ENCODE assay signal across 21 cellular contexts in the genomic region with DNA sequence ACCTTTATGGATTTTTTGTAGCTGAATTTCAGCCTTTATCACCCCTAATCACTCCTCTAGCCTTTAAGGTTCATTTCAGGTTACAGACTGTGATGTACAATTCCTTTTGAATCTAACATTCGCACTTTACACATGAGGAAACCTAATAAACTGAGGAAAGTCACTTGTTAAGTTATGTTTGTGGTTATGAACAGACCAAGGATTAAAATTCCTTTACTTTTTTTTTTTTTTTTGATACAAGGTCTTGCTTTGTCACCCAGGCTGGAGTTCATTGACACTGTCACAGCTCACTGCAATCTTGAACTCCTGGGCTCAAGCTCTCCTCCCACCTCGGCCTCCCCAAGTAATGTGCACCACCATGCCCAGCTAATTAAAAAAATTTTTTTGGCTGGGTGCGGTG. TPM values are rescaled to one million over a fixed set of nuclear protein-coding genes. Genes with fewer than 3 reads are reported as not detected.
DNase-seq lines count a peak whose midpoint lies in the region; ATAC-seq, FAIRE-seq and TF ChIP-seq lines count a peak whose summit lies in the region.
"Had no signal": no experiment of that assay in that cellular context is flagged by ENCODE, and none has a peak within 500 bp of the region (broad histone marks: within the 10 kb centered on the region; RNA-seq: fewer than 3 reads in every experiment).

No MANE protein-coding gene starts in this region.

- WGBS in A549 (ENCODE audit: missing lambda C conversion rate): 85% methylated on average over 3 of the region's 3 CpGs

- H3K27ac Mint-ChIP-seq in astrocyte (ENCODE audit: unreplicated experiment): no peak overlapping the region
- H3K27ac Mint-ChIP-seq in activated CD4-positive, alpha-beta memory T cell treated with anti-CD3 and anti-CD28 coated beads, Interleukin-2, amount 10 ng/mL, durations not matched to agents 7 days and 5 days: no peak overlapping the region
- H3K27ac Mint-ChIP-seq: stimulated activated effector memory CD8-positive, alpha-beta T cell treated with anti-CD3 and anti-CD28 coated beads, Interleukin-12 subunit alpha, Interleukin-12 subunit beta, amount 100 ng/mL, for 72 hours had no signal

- H3K4me3 ChIP-seq in A549 (no peak overlapping the region), HL-60 (replicated peaks; ENCODE audit: insufficient read depth, low read length) (0 out of 2 replicates have a peak overlapping the region, but pooled peaks have one; percentile 6), astrocyte (ENCODE audit: insufficient read depth, low read depth, low read length) (no peak overlapping the region), osteoblast (ENCODE audit: insufficient read depth, low read length) (no peak overlapping the region)
- H3K4me3 ChIP-seq: left ventricle myocardium inferior, ovary had no signal

- no peaks in the 10 kb centered on the region for H3K9me3 Mint-ChIP-seq in astrocyte (ENCODE audit: unreplicated experiment)
- H3K9me3 Mint-ChIP-seq in activated CD4-positive, alpha-beta memory T cell treated with anti-CD3 and anti-CD28 coated beads, Interleukin-2, amount 10 ng/mL, durations not matched to agents 7 days and 5 days: no peaks in the 10 kb centered on the region
- H3K9me3 Mint-ChIP-seq: brain; CD4-positive, CD25-positive, alpha-beta regulatory T cell; stimulated activated effector memory CD8-positive, alpha-beta T cell treated with anti-CD3 and anti-CD28 coated beads, Interleukin-12 subunit alpha, Interleukin-12 subunit beta, amount 100 ng/mL, for 72 hours had no signal

- no peak for TF ChIP-seq POLR2A in A549 (IDR thresholded peaks at IDR 0.05; ENCODE audit: low read length)

- H3K4me1 ChIP-seq in A549 (peaks cover 47% of the 10 kb centered on the region), astrocyte (ENCODE audit: insufficient read depth, low read length) (peaks cover 23% of the 10 kb centered on the region), osteoblast (ENCODE audit: insufficient read depth, low read length) (peaks cover 41% of the 10 kb centered on the region)

- POLR2A ChIA-PET in A549 (lab: Yijun Ruan, JAX): interaction anchor here (0.5 to 1.0 kb wide), 2 partner anchors 67 to 71 kb away, joined by 3 read pairs; no protein-coding TSS in a partner anchor
- POLR2A ChIA-PET in activated CD4-positive, alpha-beta memory T cell treated with anti-CD3 and anti-CD28 coated beads, Interleukin-2, amount 10 ng/mL, durations not matched to agents 7 days and 5 days (lab: Charles Lee): interaction anchor here (1.3 kb wide), 2 partner anchors 13 to 16 kb away, joined by 3 to 4 read pairs; no protein-coding TSS in a partner anchor

- FAIRE-seq in A549 (lab: Jason Lieb, UNC) (no peak), astrocyte (lab: Jason Lieb, UNC) (no peak), HTR-8/SVneo (lab: Jason Lieb, UNC) (no peak)
- FAIRE-seq: A204.1 had no signal

- H3K27me3 ChIP-seq in HL-60 (ENCODE audit: insufficient read depth, poor library complexity, severe bottlenecking) (no peaks in the 10 kb centered on the region), astrocyte (ENCODE audit: insufficient read depth, low read length) (no peaks in the 10 kb centered on the region), osteoblast (ENCODE audit: insufficient read depth, low read length) (no peaks in the 10 kb centered on the region)
- H3K27me3 ChIP-seq: gastroesophageal sphincter, ovary had no signal

- peaks cover 16% of the 10 kb centered on the region for H3K4me1 Mint-ChIP-seq in astrocyte (ENCODE audit: low read depth, unreplicated experiment)
- H3K4me1 Mint-ChIP-seq in activated CD4-positive, alpha-beta memory T cell treated with anti-CD3 and anti-CD28 coated beads, Interleukin-2, amount 10 ng/mL, durations not matched to agents 7 days and 5 days: peaks cover 26% of the 10 kb centered on the region

- no peaks in the 10 kb centered on the region for H3K9me3 ChIP-seq in A549
- no peaks in the 10 kb centered on the region for H3K9me3 ChIP-seq in astrocyte (ENCODE audit: insufficient read depth, low read depth, low read length)
- H3K9me3 ChIP-seq in osteoblast (ENCODE audit: low read depth, low read length): no peaks in the 10 kb centered on the region
- H3K9me3 ChIP-seq: gastroesophageal sphincter, left ventricle myocardium inferior, ovary had no signal

- no peak for ATAC-seq in A549
- ATAC-seq: gastroesophageal sphincter; stimulated activated effector memory CD8-positive, alpha-beta T cell treated with anti-CD3 and anti-CD28 coated beads, Interleukin-12 subunit alpha, Interleukin-12 subunit beta, amount 100 ng/mL, for 72 hours had no signal

- H2AFZ ChIP-seq in astrocyte (ENCODE audit: low read depth, low read length) (no peak overlapping the region), osteoblast (ENCODE audit: low read length) (no peak overlapping the region)

- no peaks in the 10 kb centered on the region for H3K36me3 ChIP-seq in astrocyte (ENCODE audit: insufficient read depth, low read length)
- H3K36me3 ChIP-seq in osteoblast (ENCODE audit: insufficient read depth, low read length): no peaks in the 10 kb centered on the region
- H3K36me3 ChIP-seq: gastroesophageal sphincter, left ventricle myocardium inferior, ovary had no signal

- H4K20me1 ChIP-seq in astrocyte (ENCODE audit: insufficient read depth, low read length) (peaks cover 59% of the 10 kb centered on the region), osteoblast (ENCODE audit: insufficient read depth, low read length) (peaks cover 19% of the 10 kb centered on the region)

- H3K36me3 Mint-ChIP-seq in astrocyte (ENCODE audit: low read depth, unreplicated experiment): no peaks in the 10 kb centered on the region
- no peaks in the 10 kb centered on the region for H3K36me3 Mint-ChIP-seq in activated CD4-positive, alpha-beta memory T cell treated with anti-CD3 and anti-CD28 coated beads, Interleukin-2, amount 10 ng/mL, durations not matched to agents 7 days and 5 days (ENCODE audit: low read depth)
- H3K36me3 Mint-ChIP-seq: brain; CD4-positive, CD25-positive, alpha-beta regulatory T cell; stimulated activated effector memory CD8-positive, alpha-beta T cell treated with anti-CD3 and anti-CD28 coated beads, Interleukin-12 subunit alpha, Interleukin-12 subunit beta, amount 100 ng/mL, for 72 hours had no signal

- H3K27ac ChIP-seq in A549 (no peak overlapping the region), HL-60 (replicated peaks) (peak overlapping the region; percentile 83), astrocyte (ENCODE audit: low read depth, low read length) (no peak overlapping the region), osteoblast (ENCODE audit: low read depth, low read length) (peak overlapping the region; percentile 51)
- H3K27ac ChIP-seq: epithelial cell of prostate, left ventricle myocardium inferior, ovary had no signal

- peak overlapping the region; percentile 36 for H3K9ac ChIP-seq in astrocyte (ENCODE audit: low read length)

- TF ChIP-seq CTCF in A549 (IDR thresholded peaks at IDR 0.05) (no peak), HL-60 (IDR thresholded peaks at IDR 0.05; ENCODE audit: insufficient read depth, low read length) (no peak), astrocyte (IDR thresholded peaks at IDR 0.05; ENCODE audit: insufficient read depth, low read depth, low read length) (no peak), osteoblast (IDR thresholded peaks at IDR 0.05; ENCODE audit: extremely low read depth, low read depth, low read length) (no peak)

- H3K4me3 Mint-ChIP-seq in astrocyte (ENCODE audit: unreplicated experiment): no peak overlapping the region
- no peak overlapping the region for H3K4me3 Mint-ChIP-seq in activated CD4-positive, alpha-beta memory T cell treated with anti-CD3 and anti-CD28 coated beads, Interleukin-2, amount 10 ng/mL, durations not matched to agents 7 days and 5 days
- H3K4me3 Mint-ChIP-seq: stimulated activated effector memory CD8-positive, alpha-beta T cell treated with anti-CD3 and anti-CD28 coated beads, Interleukin-12 subunit alpha, Interleukin-12 subunit beta, amount 100 ng/mL, for 72 hours had no signal

- H3K4me2 ChIP-seq in A549 (peak overlapping the region; percentile 86), astrocyte (ENCODE audit: low read length) (peak overlapping the region; percentile 58), osteoblast (ENCODE audit: insufficient read depth, low read length) (peak overlapping the region; percentile 59)

- H3K79me2 ChIP-seq in astrocyte (ENCODE audit: insufficient read depth, low read length) (peaks cover 77% of the 10 kb centered on the region), osteoblast (ENCODE audit: insufficient read depth, low read length) (peaks cover 74% of the 10 kb centered on the region)

- CTCF ChIA-PET in A549 (lab: Yijun Ruan, JAX): interaction anchor here (0.7 to 7.6 kb wide), 14 partner anchors 10 to 331 kb away, joined by 3 to 85 read pairs (median 4); no protein-coding TSS in a partner anchor
- CTCF ChIA-PET in activated CD4-positive, alpha-beta memory T cell treated with anti-CD3 and anti-CD28 coated beads, Interleukin-2, amount 10 ng/mL, durations not matched to agents 7 days and 5 days (lab: Charles Lee): interaction anchor here (0.9 kb wide), 1 partner anchor 364 kb away, joined by 4 read pairs; no protein-coding TSS in a partner anchor

- DNase-seq in A549 (ENCODE audit: low read depth in 1 of 2, low spot score in 1 of 2): no peak
- DNase-seq in HL-60 (ENCODE audit: low read depth in 1 of 2, low spot score in 1 of 2): no peak
- DNase-seq in astrocyte (ENCODE audit: low read depth): no peak
- DNase-seq in osteoblast (ENCODE audit: insufficient read length, low spot score, missing footprints): no peak
- no peak for DNase-seq in germinal center (ENCODE audit: low spot score)
- DNase-seq in activated CD4-positive, alpha-beta memory T cell treated with anti-CD3 and anti-CD28 coated beads, Interleukin-2, amount 10 ng/mL, durations not matched to agents 7 days and 5 days: no peak
- no peak for DNase-seq in Kasumi-1 (lab: John Stamatoyannopoulos, UW)
- DNase-seq in HTR-8/SVneo (ENCODE audit: insufficient read length, low spot score): no peak
- DNase-seq: activated CD4-positive, alpha-beta T cell treated with anti-CD3 and anti-CD28 coated beads, Interleukin-2, amount 50 U/mL, for 1 hour; activated naive CD4-positive, alpha-beta T cell treated with anti-CD3 and anti-CD28 coated beads, Interleukin-2, amount 50 U/mL, for 16 hours; CD4-positive, CD25-positive, alpha-beta regulatory T cell; DMS79 treated with DMSO at 0.1 percent for 48 hours; left ventricle myocardium inferior; ovary; RPMI8226; trophoblast cell had no signal

- no peak for TF ChIP-seq RAD21 in A549 (conservative IDR thresholded peaks at IDR 0.05 in 1 of 2, IDR thresholded peaks at IDR 0.05 in 1 of 2)

- TF ChIP-seq EP300 in A549 (IDR thresholded peaks at IDR 0.05): no peak

- no peaks in the 10 kb centered on the region for H3K27me3 Mint-ChIP-seq in astrocyte (ENCODE audit: low read depth, unreplicated experiment)
- no peaks in the 10 kb centered on the region for H3K27me3 Mint-ChIP-seq in activated CD4-positive, alpha-beta memory T cell treated with anti-CD3 and anti-CD28 coated beads, Interleukin-2, amount 10 ng/mL, durations not matched to agents 7 days and 5 days
- H3K27me3 Mint-ChIP-seq: CD4-positive, CD25-positive, alpha-beta regulatory T cell had no signal

RNA-seq across cellular contexts. Expression of a gene that starts 3.6 kb away (rescaled TPM):
- polyA plus RNA-seq in A549 (2011; rRNA removed): 221 and 226 TPM in 2 replicates
- polyA plus RNA-seq in A549 (2012; cell fraction: cytosol; rRNA removed): 42.6 and 47.1 TPM in 2 replicates
- 40.7 and 48.6 TPM in 2 replicates for polyA plus RNA-seq in A549 (2012; cell fraction: nucleus; rRNA removed)
- 40.3 to 44.0 TPM (median 42.2 TPM) in 3 replicates for polyA plus RNA-seq in A549 (2017; fragmentation: RNase III; extraction: RNeasy Plus Mini Kit Qiagen cat#74134 plus additional on column Dnase treatment)
- polyA minus RNA-seq in A549 (2011; rRNA and poly(A)+ RNA removed): 131 and 156 TPM in 2 replicates
- 29.3 and 31.8 TPM in 2 replicates for total RNA-seq in astrocyte
- total RNA-seq in osteoblast: 35.7 and 42.7 TPM in 2 replicates
- total RNA-seq in activated CD4-positive, alpha-beta memory T cell treated with anti-CD3 and anti-CD28 coated beads, Interleukin-2, amount 10 ng/mL, durations not matched to agents 7 days and 5 days: 10 to 100 TPM; 14.5 to 16.1 TPM

Comparison
In these comparisons a context has a peak if more than half of its experiments do, and no peak if none do; other contexts are left out.
1. H3K27ac ChIP-seq: peak in HL-60 (single experiment) and osteoblast (single experiment); none in A549 (0 of 2) and astrocyte (single experiment).
2. Peak in every context shown above with its lines, with median percentiles within 50 percentile points of each other: H3K4me2 ChIP-seq.